9 cellular contexts compared by ENCODE assay signal in genomic region chr2:232988444-232988843, GRCh38. TPM values are rescaled to one million over a fixed set of nuclear protein-coding genes. Genes with fewer than 3 reads are reported as not detected.
A peak's percentile ranks its signal among the peaks of the same experiment; 100 is the strongest.
DNase-seq lines count a peak whose midpoint lies in the region; ATAC-seq and TF ChIP-seq lines count a peak whose summit lies in the region.
"Had no signal": no experiment of that assay in that cellular context is flagged by ENCODE, and none has a peak within 500 bp of the region (broad histone marks: within the 10 kb centered on the region; RNA-seq: fewer than 3 reads in every experiment).

No MANE protein-coding gene starts in this region.

- H3K4me1 ChIP-seq in Panc1 (ENCODE audit: control insufficient read depth, insufficient read depth, low read length) (peaks cover 31% of the 10 kb centered on the region), esophagus squamous epithelium (peaks cover 4 to 22% (median 5%) of the 10 kb centered on the region in 3 donors)

- in situ Hi-C loops in Panc1 (cut with HindIII; ENCODE audit: low pct_unique_long_range_greater_than_20kb, low sequenced_read_pairs): no loop called here

- H3K27ac ChIP-seq in Panc1 (ENCODE audit: low read length) (peak overlapping the region; percentile 96), esophagus squamous epithelium (peak overlapping the region; percentile 25 to 81 (median 68))

- peaks cover 5% of the 10 kb centered on the region for H3K9me3 Mint-ChIP-seq in progenitor cell of endocrine pancreas (ENCODE audit: low read depth)

- TF ChIP-seq CTCF in Panc1 (IDR thresholded peaks at IDR 0.05) (no peak), esophagus squamous epithelium (IDR thresholded peaks at IDR 0.05) (no peak), progenitor cell of endocrine pancreas (IDR thresholded peaks at IDR 0.05; ENCODE audit: unreplicated experiment) (no peak)

- DNase-seq in GOT3 (lab: John Stamatoyannopoulos, UW): peak; percentile 68
- peak; percentile 93 for DNase-seq in Panc1 (ENCODE audit: low read depth, low spot score)
- no peak for DNase-seq in esophagus squamous epithelium (lab: John Stamatoyannopoulos, UW)
- peak; percentile 97 for DNase-seq in renal cortical epithelial cell (ENCODE audit: low read depth)
- DNase-seq in NCI-H1092 (lab: John Stamatoyannopoulos, UW): no peak
- no peak for DNase-seq in progenitor cell of endocrine pancreas (ENCODE audit: low spot score, unreplicated experiment)
- DNase-seq: amygdala had no signal

- no peak for TF ChIP-seq POLR2A in esophagus squamous epithelium (IDR thresholded peaks at IDR 0.05)

- BruUV-seq in Panc1 (replicated peaks; lab: Mats Ljungman, UMichigan): no TSS peak

- H3K4me3 ChIP-seq in Panc1 (ENCODE audit: low read depth in 2 of 2, low read length in 2 of 2) (peak overlapping the region in 1 of 2 experiments; percentile 25; a peak in 2 of 4 replicates), esophagus squamous epithelium (peak overlapping the region in 1 of 4 donors; percentile 25)

- no peak overlapping the region for H3K27ac Mint-ChIP-seq in progenitor cell of endocrine pancreas

- no peaks in the 10 kb centered on the region for H3K4me1 Mint-ChIP-seq in progenitor cell of endocrine pancreas (ENCODE audit: low read depth)

- CTCF ChIA-PET in Panc1 (lab: Charles Lee): interaction anchor here (0.6 kb wide), 1 partner anchor 272 kb away, joined by 3 read pairs; no protein-coding TSS in a partner anchor

- peaks cover 3% of the 10 kb centered on the region; the same call in 1 of the 2 replicates for H3K9me3 ChIP-seq in Panc1 (ENCODE audit: control insufficient read depth, insufficient read depth, low read depth, low read length)
- H3K9me3 ChIP-seq in esophagus squamous epithelium: no peaks in the 10 kb centered on the region

- H3K36me3 ChIP-seq in Panc1 (ENCODE audit: control insufficient read depth, insufficient read depth, low read length): no peaks in the 10 kb centered on the region
- H3K36me3 ChIP-seq in esophagus squamous epithelium: no peaks in the 10 kb centered on the region

- intact Hi-C loops in Panc1 (cut with micrococcal nuclease; ENCODE audit: unreplicated experiment): loop anchor here (5.0 kb wide), 1 partner anchor 39 kb away; no protein-coding TSS in a partner anchor
- intact Hi-C loops in esophagus squamous epithelium (cut with DNase I): no loop called here

- H3K27me3 ChIP-seq in Panc1 (ENCODE audit: control insufficient read depth, insufficient read depth, low read length) (no peaks in the 10 kb centered on the region), esophagus squamous epithelium (peaks cover 0 to 3% (median 0%) of the 10 kb centered on the region in 4 donors)

- peaks cover 14% of the 10 kb centered on the region for H3K27me3 Mint-ChIP-seq in progenitor cell of endocrine pancreas

- no peak overlapping the region for H3K4me3 Mint-ChIP-seq in progenitor cell of endocrine pancreas (ENCODE audit: low read depth)

- ATAC-seq in Panc1 (peak; percentile 98), HG02970 (IDR thresholded peaks at IDR 0.05; ENCODE audit: low FRiP score, unreplicated experiment) (no peak), GM21737 (IDR thresholded peaks at IDR 0.05; ENCODE audit: unreplicated experiment) (no peak)

- no peaks in the 10 kb centered on the region for H3K36me3 Mint-ChIP-seq in progenitor cell of endocrine pancreas (ENCODE audit: insufficient read depth)

- POLR2A ChIA-PET in Panc1 (lab: Charles Lee): interaction anchor here (0.7 kb wide), 1 partner anchor 614 kb away, joined by 12 read pairs; no protein-coding TSS in a partner anchor

- WGBS in esophagus squamous epithelium, 2 donors: 21 to 32% methylated on average over 5 of the region's 5 CpGs

RNA-seq across cellular contexts. Expression of gene NGEF, which starts 24.6 kb away (rescaled TPM):
- total RNA-seq in Panc1 (2021; ENCODE audit: unreplicated experiment) (17.8 TPM), esophagus squamous epithelium (10 to 100 TPM in 1 of 4 donors, 1 to 10 TPM in 3; 4.0 to 16.5 (median 6.2) TPM), renal cortical epithelial cell (0.35 and 0.75 TPM in 2 replicates), progenitor cell of endocrine pancreas (0.71 and 1.2 TPM in 2 replicates)
- 30.6 TPM for polyA plus RNA-seq in Panc1 (2012; ENCODE audit: insufficient read length)

RNA-seq across cellular contexts. Expression of gene NEU2, which starts 44.0 kb away (rescaled TPM):
- total RNA-seq in Panc1 (2021; ENCODE audit: unreplicated experiment) (not detected), esophagus squamous epithelium (not detected), renal cortical epithelial cell (not detected in 2 replicates), progenitor cell of endocrine pancreas (not detected in 2 replicates)
- not detected for polyA plus RNA-seq in Panc1 (2012; ENCODE audit: insufficient read length)

Comparison
In these comparisons a context has a peak if more than half of its experiments do, and no peak if none do; other contexts are left out.
1. DNase-seq: peak in GOT3 (single experiment), Panc1 (single experiment) and renal cortical epithelial cell (single experiment); none in esophagus squamous epithelium (single experiment), NCI-H1092 (single experiment) and progenitor cell of endocrine pancreas (single experiment).